Comparison of ENCODE assay signal across 25 cellular contexts in the genomic region with DNA sequence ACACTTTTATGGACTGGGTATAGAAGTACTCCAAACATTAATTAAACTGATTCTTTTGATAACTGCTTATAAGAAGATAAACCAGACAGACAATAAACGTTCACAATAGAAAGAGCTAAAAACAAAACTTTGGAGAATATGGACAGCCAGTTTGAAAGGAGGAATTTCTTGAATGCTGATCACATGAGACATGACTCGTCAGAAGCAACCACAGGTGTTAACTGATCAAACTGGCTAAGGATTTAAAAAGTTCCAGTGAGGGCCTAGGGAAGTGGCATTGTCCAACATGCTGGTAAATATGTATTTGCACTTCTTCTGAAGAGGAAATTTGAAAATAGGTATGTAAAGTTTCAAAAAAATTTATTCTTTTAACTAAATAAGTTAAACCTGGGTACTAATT. TPM values are rescaled to one million over a fixed set of nuclear protein-coding genes. Genes with fewer than 3 reads are reported as not detected.
DNase-seq lines count a peak whose midpoint lies in the region; ATAC-seq and TF ChIP-seq lines count a peak whose summit lies in the region.
"Had no signal": no experiment of that assay in that cellular context is flagged by ENCODE, and none has a peak within 500 bp of the region (broad histone marks: within the 10 kb centered on the region; RNA-seq: fewer than 3 reads in every experiment).

No MANE protein-coding gene starts in this region.

- TF ChIP-seq CTCF in SK-N-SH (IDR thresholded peaks at IDR 0.05) = no peak
- no peak for TF ChIP-seq CTCF in omental fat pad (IDR thresholded peaks at IDR 0.05)
- no peak for TF ChIP-seq CTCF in spleen (IDR thresholded peaks at IDR 0.05 in 8 of 11, conservative IDR thresholded peaks at IDR 0.05 in 3 of 11)

- TF ChIP-seq POLR2A in spleen (IDR thresholded peaks at IDR 0.05) = no peak

- no peaks in the 10 kb centered on the region for H3K27me3 ChIP-seq in SK-N-SH (ENCODE audit: insufficient read depth)
- no peaks in the 10 kb centered on the region for H3K27me3 ChIP-seq in spleen (replicated peaks in 1 of 7)
- H3K27me3 ChIP-seq: BLaER1 treated with 17β-estradiol and CSF1 and Interleukin-3, amounts not matched to agents 10 nM and 100 nM; esophagus squamous epithelium; right atrium auricular region; thyroid gland had no signal

- H3K9me3 ChIP-seq in SK-N-SH (no peaks in the 10 kb centered on the region), spleen (no peaks in the 10 kb centered on the region)
- H3K9me3 ChIP-seq: BLaER1 treated with 17β-estradiol and CSF1 and Interleukin-3, amounts not matched to agents 10 nM and 100 nM; Caco-2; esophagus squamous epithelium; right atrium auricular region; thyroid gland had no signal

- intact Hi-C loops in spleen (cut with DNase I; ENCODE audit: low total_unique reads) = no loop called here

- H3K9ac ChIP-seq in SK-N-SH = no peak overlapping the region
- H3K9ac ChIP-seq: BLaER1 treated with 17β-estradiol and CSF1 and Interleukin-3, amounts not matched to agents 10 nM and 100 nM had no signal

- TF ChIP-seq RAD21 in SK-N-SH (IDR thresholded peaks at IDR 0.05; ENCODE audit: low read length) = no peak

- no peak for TF ChIP-seq EP300 in SK-N-SH (IDR thresholded peaks at IDR 0.05; ENCODE audit: borderline replicate concordance in 1 of 2, low read depth in 1 of 2, low read length in 1 of 2)

- no peaks in the 10 kb centered on the region for H3K79me2 ChIP-seq in SK-N-SH (ENCODE audit: insufficient read depth)

- no peaks in the 10 kb centered on the region for H3K9me2 ChIP-seq in SK-N-SH

- H3K36me3 ChIP-seq in SK-N-SH (replicated peaks in 1 of 2; ENCODE audit: control insufficient read depth in 1 of 2, insufficient read depth in 2 of 2, low read length in 1 of 2) (no peaks in the 10 kb centered on the region), spleen (peaks cover 0 to 39% (median 13%) of the 10 kb centered on the region in 6 donors)
- H3K36me3 ChIP-seq: right atrium auricular region, thyroid gland had no signal

- H3K4me2 ChIP-seq in SK-N-SH = no peak overlapping the region
- H3K4me2 ChIP-seq: BLaER1 treated with 17β-estradiol and CSF1 and Interleukin-3, amounts not matched to agents 10 nM and 100 nM had no signal

- ATAC-seq in SK-N-SH treated with all-trans-retinoic acid at 6 μM for 48 hours = no peak
- ATAC-seq in omental fat pad (ENCODE audit: low FRiP score) = no peak
- ATAC-seq in HG03342 (IDR thresholded peaks at IDR 0.05; ENCODE audit: unreplicated experiment) = no peak
- ATAC-seq: activated naive CD4-positive, alpha-beta T cell treated with anti-CD3 and anti-CD28 coated beads, Interleukin-2, amount 50 U/mL, for 72 hours; natural killer cell; Right ventricle myocardium inferior had no signal

- 51% methylated on average over 2 of the region's 2 CpGs for WGBS in SK-N-SH (ENCODE audit: low lambda C conversion rate)
- 61 to 80% (median 74%) methylated on average over 2 of the region's 2 CpGs for WGBS in spleen, 5 donors

- H3K27ac ChIP-seq in SK-N-SH (ENCODE audit: low read depth in 2 of 2, low read length in 1 of 2) = no peak overlapping the region
- H3K27ac ChIP-seq in spleen = no peak overlapping the region
- H3K27ac ChIP-seq: BLaER1 treated with 17β-estradiol and CSF1 and Interleukin-3, amounts not matched to agents 10 nM and 100 nM; esophagus squamous epithelium; right atrium auricular region; thyroid gland had no signal

- 0 out of 2 replicates have a peak overlapping the region, but pooled peaks have one; percentile 19 for H2AFZ ChIP-seq in SK-N-SH (ENCODE audit: low read depth)

- CTCF ChIA-PET in SK-N-SH (lab: Yijun Ruan, JAX) = no interaction called here

- H3F3A ChIP-seq in SK-N-SH (replicated peaks; ENCODE audit: insufficient read depth) = no peaks in the 10 kb centered on the region

- in situ Hi-C loops in SK-MEL-5 (cut with HindIII; ENCODE audit: low pct_unique_long_range_greater_than_20kb, low sequenced_read_pairs) = no loop called here

- DNase-seq in SK-N-SH (no peak), SK-MEL-5 (ENCODE audit: low read depth, low spot score) (peak; percentile 7), glomerular visceral epithelial cell (ENCODE audit: extremely low spot score) (peak; percentile 38), omental fat pad (ENCODE audit: low spot score) (no peak), spleen (no peak)
- DNase-seq in activated CD8-positive, alpha-beta memory T cell treated with anti-CD3 and anti-CD28 coated beads, Interleukin-2, amount 50 U/mL, for 4 hours = no peak
- DNase-seq: 8988T; activated CD4-positive, alpha-beta T cell treated with anti-CD3 and anti-CD28 coated beads for 48 hours; Caco-2; effector memory CD4-positive, alpha-beta T cell; esophagus squamous epithelium; glutamatergic neuron; MV-4-11; natural killer cell; NCI-H1694 treated with DMSO at 0.1 percent for 48 hours; NCI-H2227 treated with DMSO at 0.1 percent for 48 hours; NCI-H748 treated with DMSO at 0.1 percent for 48 hours; T-helper 1 cell; thyroid gland had no signal

- H4K20me1 ChIP-seq in SK-N-SH (ENCODE audit: insufficient read depth) = no peaks in the 10 kb centered on the region
- H4K20me1 ChIP-seq: BLaER1 treated with 17β-estradiol and CSF1 and Interleukin-3, amounts not matched to agents 10 nM and 100 nM had no signal

- H3K4me1 ChIP-seq in SK-N-SH (ENCODE audit: control insufficient read depth in 1 of 2, insufficient read depth in 2 of 2, low read depth in 1 of 2, low read length in 1 of 2) = no peaks in the 10 kb centered on the region
- H3K4me1 ChIP-seq in spleen = no peaks in the 10 kb centered on the region
- H3K4me1 ChIP-seq: BLaER1 treated with 17β-estradiol and CSF1 and Interleukin-3, amounts not matched to agents 10 nM and 100 nM; right atrium auricular region; thyroid gland had no signal

- POLR2A ChIA-PET in SK-N-SH (lab: Yijun Ruan, JAX) = no interaction called here

- H3K4me3 ChIP-seq in SK-N-SH (ENCODE audit: low read depth in 2 of 2, low read length in 1 of 2) = no peak overlapping the region
- H3K4me3 ChIP-seq in spleen = no peak overlapping the region
- H3K4me3 ChIP-seq: BLaER1 treated with 17β-estradiol and CSF1 and Interleukin-3, amounts not matched to agents 10 nM and 100 nM; esophagus squamous epithelium; right atrium auricular region; thyroid gland had no signal

TF ChIP-seq in SK-N-SH, 30 proteins besides CTCF, POLR2A, EP300 and RAD21 (continues in another document):
- TF ChIP-seq, protein P1, sequence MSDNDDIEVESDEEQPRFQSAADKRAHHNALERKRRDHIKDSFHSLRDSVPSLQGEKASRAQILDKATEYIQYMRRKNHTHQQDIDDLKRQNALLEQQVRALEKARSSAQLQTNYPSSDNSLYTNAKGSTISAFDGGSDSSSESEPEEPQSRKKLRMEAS (IDR thresholded peaks at IDR 0.05; ENCODE audit: low read depth) = no peak
- TF ChIP-seq GABPA (IDR thresholded peaks at IDR 0.05; ENCODE audit: low read depth) = no peak
- TF ChIP-seq GATA2 (CRISPR knock-in tag; IDR thresholded peaks at IDR 0.05) = no peak

TF ChIP-seq in SK-N-SH treated with all-trans-retinoic acid at 6 μM for 48 hours, 23 proteins besides CTCF, POLR2A, EP300 and RAD21:
- TF ChIP-seq ZNF565 (CRISPR knock-in tag; conservative IDR thresholded peaks at IDR 0.05; ENCODE audit: low read depth) (no peak), ZNF8 (CRISPR knock-in tag; IDR thresholded peaks at IDR 0.05) (no peak)

RNA-seq across cellular contexts. Expression of a gene that starts 29.4 kb away (rescaled TPM):
- polyA plus RNA-seq in SK-N-SH (2012; rRNA removed) = 0.77 and 1.8 TPM in 2 replicates
- polyA plus RNA-seq in SK-N-SH (2012; cell fraction: cytosol; rRNA removed) = 1.7 and 2.0 TPM in 2 replicates
- polyA plus RNA-seq in SK-N-SH (2012; cell fraction: nucleus; rRNA removed) = 8.2 and 12.4 TPM in 2 replicates
- 0.74 and 1.5 TPM in 2 replicates for total RNA-seq in SK-MEL-5 (2014; rRNA removed; shearing (Covaris generic))
- polyA plus RNA-seq in SK-MEL-5 (2015; cell fraction: cytosol; rRNA removed) = 2.0 and 2.7 TPM in 2 replicates
- polyA plus RNA-seq in SK-MEL-5 (2015; cell fraction: nucleus; rRNA removed) = 7.6 and 12.8 TPM in 2 replicates
- 1 to 10 TPM in 3 of 4 donors, under 1 TPM in 1; 0.31 to 7.6 (median 1.4) TPM for total RNA-seq in omental fat pad
- total RNA-seq in spleen = 1 to 10 TPM in 5 of 7 donors, under 1 TPM in 1, not detected in 1; 0.30 to 9.5 (median 1.5) TPM
- under 1 TPM; 0.15 to 0.38 (median 0.22) TPM for polyA plus RNA-seq in spleen

Comparison
In these comparisons a context has a peak if more than half of its experiments do, and no peak if none do; other contexts are left out.
1. DNase-seq: peak in SK-MEL-5 (single experiment) and glomerular visceral epithelial cell (single experiment); none in SK-N-SH (single experiment), omental fat pad (single experiment), spleen (single experiment) and activated CD8-positive, alpha-beta memory T cell treated with anti-CD3 and anti-CD28 coated beads, Interleukin-2, amount 50 U/mL, for 4 hours (single experiment).